1 cellular context compared by ENCODE assay signal in the genomic region with DNA sequence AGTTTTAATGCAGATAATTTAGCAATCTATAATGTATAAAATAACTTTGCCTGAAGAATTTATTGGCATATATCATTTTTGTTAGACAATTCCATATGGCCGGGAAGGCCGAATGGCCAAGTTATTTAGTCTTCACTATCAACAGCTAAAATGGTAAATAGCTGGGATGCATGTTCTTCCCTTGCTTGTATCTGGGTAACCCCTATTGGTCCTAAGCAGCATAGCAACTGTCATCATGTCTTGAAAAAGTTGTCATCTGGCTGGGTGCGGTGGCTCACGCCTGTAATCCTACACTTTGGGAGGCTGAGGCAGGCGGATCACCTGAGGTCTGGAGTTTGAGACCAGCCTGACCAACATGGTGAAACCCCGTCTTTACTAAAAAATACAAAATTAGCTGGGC.
TF ChIP-seq lines count a peak whose summit lies in the region.

No MANE protein-coding gene starts in this region.

TF ChIP-seq in HepG2, 621 proteins besides CTCF, POLR2A, EP300 and RAD21 (continued from another document):
- TF ChIP-seq, protein P1, sequence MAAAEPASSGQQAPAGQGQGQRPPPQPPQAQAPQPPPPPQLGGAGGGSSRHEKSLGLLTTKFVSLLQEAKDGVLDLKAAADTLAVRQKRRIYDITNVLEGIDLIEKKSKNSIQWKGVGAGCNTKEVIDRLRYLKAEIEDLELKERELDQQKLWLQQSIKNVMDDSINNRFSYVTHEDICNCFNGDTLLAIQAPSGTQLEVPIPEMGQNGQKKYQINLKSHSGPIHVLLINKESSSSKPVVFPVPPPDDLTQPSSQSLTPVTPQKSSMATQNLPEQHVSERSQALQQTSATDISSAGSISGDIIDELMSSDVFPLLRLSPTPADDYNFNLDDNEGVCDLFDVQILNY (CRISPR knock-in tag; conservative IDR thresholded peaks at IDR 0.05) = no peak
- TF ChIP-seq SKI (IDR thresholded peaks at IDR 0.05; ENCODE audit: partially characterized antibody) = no peak
- no peak for TF ChIP-seq MIXL1 (CRISPR knock-in tag; IDR thresholded peaks at IDR 0.05)
- TF ChIP-seq ZSCAN21 (CRISPR knock-in tag; IDR thresholded peaks at IDR 0.05; ENCODE audit: borderline replicate concordance) = no peak
